8 cellular contexts compared by ENCODE assay signal in the genomic region with DNA sequence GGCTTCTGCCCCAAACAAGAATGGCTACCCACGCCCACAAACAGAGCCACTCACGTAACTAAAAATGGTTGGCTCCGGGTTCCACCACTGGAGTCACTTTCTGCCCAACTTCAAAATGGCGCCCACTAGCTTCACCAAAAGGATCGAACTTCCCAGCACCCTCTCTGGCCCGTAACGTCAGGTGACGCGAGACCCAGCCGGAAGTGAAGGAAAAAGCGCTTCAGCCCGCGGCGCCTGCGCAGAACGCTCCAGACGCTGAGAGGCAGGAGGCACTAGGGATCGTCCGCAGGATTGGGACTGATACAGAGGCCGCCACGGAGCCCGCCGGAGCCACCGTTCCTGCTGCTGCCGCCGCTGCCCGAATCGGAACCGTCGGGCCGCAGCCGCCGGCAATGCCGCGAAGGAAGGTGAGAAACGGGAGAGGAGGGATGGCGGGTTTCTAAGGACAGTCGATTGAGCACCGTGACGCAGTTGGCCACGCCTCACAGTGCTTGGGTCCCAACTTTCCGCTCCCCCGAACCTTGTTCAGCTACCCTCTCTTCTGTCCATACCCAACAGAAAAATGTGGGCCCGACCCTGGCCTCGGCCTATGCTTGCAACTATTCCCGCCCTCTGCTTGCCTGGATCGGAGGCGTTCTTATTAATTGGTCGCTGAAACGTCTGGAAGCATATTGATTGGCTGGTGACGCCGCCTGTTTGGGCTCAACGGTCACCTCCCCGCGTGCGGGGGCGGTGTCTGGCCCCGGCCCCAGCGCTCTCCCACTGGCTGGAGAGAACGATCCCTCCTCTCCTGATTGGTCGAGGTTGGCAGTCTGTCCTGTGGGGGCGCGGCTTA. TPM values are rescaled to one million over a fixed set of nuclear protein-coding genes. Genes with fewer than 3 reads are reported as not detected.
A peak's percentile ranks its signal among the peaks of the same experiment; 100 is the strongest.
DNase-seq lines count a peak whose midpoint lies in the region; ATAC-seq and TF ChIP-seq lines count a peak whose summit lies in the region.

A gene (plus strand): TSS at position 239 of the 835 bp plus-strand sequence. CDS start 154 bp downstream, at position 393.

- H3K9me3 Mint-ChIP-seq in type B pancreatic cell, result no peaks in the 10 kb centered on the region

- intact Hi-C loops in T-helper 1 cell treated with Interleukin-12 subunit alpha and Interleukin-12 subunit beta and Interleukin-4 antibody, amounts not matched to agents 30 ng/mL and 1 ng/mL, for 36 hours (cut with micrococcal nuclease), result loop anchor here (1.0 to 2.0 kb wide), 12 partner anchors 24 to 896 kb away; a partner anchor contains a TSS
- intact Hi-C loops in heart left ventricle (cut with DNase I), result loop anchor here in 6 of 10 donors (1.0 to 10.0 kb wide), 10 partner anchors 24 to 221 kb away; a partner anchor contains a TSS

- peak within 1 kb of the TSS; percentile 89 to 100 (median 99) for H3K27ac ChIP-seq in heart left ventricle

- no peaks in the 10 kb centered on the region for H3K27me3 ChIP-seq in heart left ventricle

- peak; percentile 97 for DNase-seq in GM13976 (ENCODE audit: low spot score)
- DNase-seq in NCI-H146 treated with DMSO at 0.1 percent for 48 hours (lab: John Stamatoyannopoulos, UW; ENCODE audit: unreplicated experiment), result peak; percentile 98
- peak; percentile 99 for DNase-seq in amniotic epithelial cell (ENCODE audit: low read depth)
- DNase-seq in heart left ventricle, result peak; percentile 99 to 100 (median 99)
- peak; percentile 100 for DNase-seq in pons (ENCODE audit: low spot score)
- peak; percentile 98 for DNase-seq in type B pancreatic cell (ENCODE audit: extremely low spot score, unreplicated experiment)

- H3K4me3 Mint-ChIP-seq in type B pancreatic cell, result peak within 1 kb of the TSS; percentile 98

- peaks cover 27% of the 10 kb centered on the region for H3K4me1 Mint-ChIP-seq in type B pancreatic cell (ENCODE audit: unreplicated experiment)

- in situ Hi-C loops in GM13976 (cut with MboI; ENCODE audit: low sequenced_read_pairs, unreplicated experiment), result loop anchor here (10.0 kb wide), 1 partner anchor 84 kb away; a partner anchor contains a TSS

- 0 to 1% (median 0%) methylated on average over 42 to 63 of the region's 63 CpGs for WGBS in heart left ventricle, 4 donors

- peak within 1 kb of the TSS; percentile 99 for H3K27ac Mint-ChIP-seq in type B pancreatic cell

- peak; percentile 38 to 87 for TF ChIP-seq POLR2A in heart left ventricle (IDR thresholded peaks at IDR 0.05)

- H3K36me3 Mint-ChIP-seq in type B pancreatic cell, result peaks cover 12% of the 10 kb centered on the region

- peaks cover 6 to 60% (median 42%) of the 10 kb centered on the region in 12 donors for H3K4me1 ChIP-seq in heart left ventricle

- H3K27me3 Mint-ChIP-seq in type B pancreatic cell, result no peaks in the 10 kb centered on the region

- no peaks in the 10 kb centered on the region for H3K9me3 ChIP-seq in heart left ventricle

- H3K36me3 ChIP-seq in heart left ventricle, result peaks cover 0 to 37% (median 28%) of the 10 kb centered on the region in 9 donors

- ATAC-seq in HG02870 (IDR thresholded peaks at IDR 0.05; ENCODE audit: unreplicated experiment) (peak; percentile 88), heart left ventricle (peak; percentile 95 to 97 (median 97))

- peak within 1 kb of the TSS; percentile 77 to 100 (median 96) for H3K4me3 ChIP-seq in heart left ventricle

- peak; percentile 16 for TF ChIP-seq CTCF in GM13976 (IDR thresholded peaks at IDR 0.05; ENCODE audit: borderline replicate concordance, control extremely low read depth, extremely low read depth, insufficient read depth, missing control alignments)
- peak in 7 of 12 donors; percentile 9 to 43 (median 25) for TF ChIP-seq CTCF in heart left ventricle (IDR thresholded peaks at IDR 0.05)
- no peak for TF ChIP-seq CTCF in type B pancreatic cell (conservative IDR thresholded peaks at IDR 0.05)

RNA-seq across cellular contexts. Expression of the gene that starts here (rescaled TPM):
- total RNA-seq in T-helper 1 cell treated with Interleukin-12 subunit alpha and Interleukin-12 subunit beta and Interleukin-4 antibody, amounts not matched to agents 30 ng/mL and 1 ng/mL, for 36 hours, result 79.6 and 89.8 TPM in 2 replicates
- total RNA-seq in heart left ventricle, result 10 to 100 TPM; 34.3 to 80.9 (median 56.0) TPM
- 10 to 100 TPM; 10.1 to 27.3 TPM for polyA plus RNA-seq in heart left ventricle
- total RNA-seq in type B pancreatic cell (ENCODE audit: low replicate concordance), result 49.0 and 64.0 TPM in 2 replicates

Comparison
In these comparisons a context has a peak if more than half of its experiments do, and no peak if none do; other contexts are left out.
1. Peak in every context shown above with its lines: DNase-seq, ATAC-seq, H3K4me3 ChIP-seq and H3K27ac ChIP-seq.